ENCODE assay signal across 35 cellular contexts in genomic region chr2:210035679-210036078, GRCh38.
"Had no signal": no experiment of that assay in that cellular context is flagged by ENCODE, and none has a peak within 500 bp of the region (broad histone marks: within the 10 kb centered on the region; RNA-seq: fewer than 3 reads in every experiment).

No MANE protein-coding gene starts in this region.

- FAIRE-seq: astrocyte, TTC549 had no signal

- H3K9me3 ChIP-seq: adrenal gland, body of pancreas, breast epithelium had no signal

- H3K4me3 ChIP-seq: adrenal gland, body of pancreas, breast epithelium, cardiac muscle cell had no signal

- H3K36me3 ChIP-seq: adrenal gland, brain microvascular endothelial cell, breast epithelium, cardiac muscle cell had no signal

- H3K27me3 ChIP-seq: adrenal gland, body of pancreas, brain microvascular endothelial cell, breast epithelium, cardiac muscle cell had no signal

- DNase-seq: activated B cell treated with CpG ODN at 0.5 μM for 24 hours; activated CD4-positive, alpha-beta memory T cell treated with anti-CD3 and anti-CD28 coated beads for 36 hours; activated CD4-positive, alpha-beta T cell treated with anti-CD3 and anti-CD28 coated beads for 4 hours; activated CD4-positive, alpha-beta T cell treated with anti-CD3 and anti-CD28 coated beads, Interleukin-2, amount 10 ng/mL, durations not matched to agents 24 days and 14 days; activated CD4-positive, alpha-beta T cell treated with anti-CD3 and anti-CD28 coated beads, Interleukin-2, amount 50 U/mL, for 1 hour; activated CD4-positive, alpha-beta T cell treated with anti-CD3 and anti-CD28 coated beads, Interleukin-2, amount 50 U/mL, for 4 hours; activated CD4-positive, CD25-positive, alpha-beta regulatory T cell treated with anti-CD3 and anti-CD28 coated beads, Interleukin-2, amount 50 U/mL, for 72 hours; activated CD8-positive, alpha-beta memory T cell treated with anti-CD3 and anti-CD28 coated beads, Interleukin-2, amount 50 U/mL, for 4 hours; activated CD8-positive, alpha-beta T cell treated with anti-CD3 and anti-CD28 coated beads for 36 hours; activated effector memory CD4-positive, alpha-beta T cell treated with anti-CD3 and anti-CD28 coated beads, Interleukin-2, amount 50 U/mL, for 16 hours; activated gamma-delta T cell treated with Interleukin-2 at 50 U/mL for 16 hours; activated naive CD4-positive, alpha-beta T cell; activated naive CD4-positive, alpha-beta T cell treated with anti-CD3 and anti-CD28 coated beads for 36 hours; activated naive CD4-positive, alpha-beta T cell treated with anti-CD3 and anti-CD28 coated beads, Interleukin-2, amount 50 U/mL, for 16 hours; activated T-cell treated with anti-CD3 and anti-CD28 coated beads for 4 hours; activated T-cell treated with anti-CD3 and anti-CD28 coated beads, Interleukin-2, amount 50 U/mL, for 1 hour; activated T-cell treated with anti-CD3 and anti-CD28 coated beads, Interleukin-2, amount 50 U/mL, for 4 hours; activated T-cell treated with anti-CD3 and anti-CD28 coated beads, Interleukin-2, amount 50 U/mL, for 72 hours; adrenal gland; amniotic stem cell; aorta; body of pancreas; brain microvascular endothelial cell; caudate nucleus; cerebellar nuclear complex; T-helper 1 cell; T-helper 2 cell; T-helper 9 cell had no signal

- H3K27ac ChIP-seq: adrenal gland, body of pancreas, brain microvascular endothelial cell, breast epithelium, cardiac muscle cell, VCaP had no signal

- H3K4me1 ChIP-seq: body of pancreas, breast epithelium had no signal

- ATAC-seq: activated CD8-positive, alpha-beta T cell treated with anti-CD3 and anti-CD28 coated beads for 36 hours; activated naive CD4-positive, alpha-beta T cell treated with anti-CD3 and anti-CD28 coated beads, Interleukin-2, amount 50 U/mL, for 72 hours; activated T-cell treated with anti-CD3 and anti-CD28 coated beads, Interleukin-2, amount 50 U/mL, for 4 hours; activated T-cell treated with anti-CD3 and anti-CD28 coated beads, Interleukin-2, amount 50 U/mL, for 72 hours; activated T-helper 17 cell treated with anti-CD3 and anti-CD28 coated beads, Interleukin-2, amount 50 U/mL, for 72 hours; body of pancreas had no signal
